ENCODE assay signal across 8 cellular contexts in genomic region chr10:52232561-52233350, GRCh38.
A peak's percentile ranks its signal among the peaks of the same experiment; 100 is the strongest.
DNase-seq lines count a peak whose midpoint lies in the region; ATAC-seq and TF ChIP-seq lines count a peak whose summit lies in the region.

No MANE protein-coding gene starts in this region.

- no peak overlapping the region for H3K27ac Mint-ChIP-seq in CD4-positive, alpha-beta T cell
- H3K27ac Mint-ChIP-seq in brain = peak overlapping the region in 1 of 5 experiments; percentile 8
- H3K27ac Mint-ChIP-seq in naive thymus-derived CD4-positive, alpha-beta T cell = peak overlapping the region in 3 of 9 donors; percentile 41 to 72 (median 62)

- H3K9me3 ChIP-seq in CD4-positive, alpha-beta T cell (ENCODE audit: control insufficient read depth, low read length) = peaks cover 3% of the 10 kb centered on the region
- H3K9me3 ChIP-seq in naive thymus-derived CD4-positive, alpha-beta T cell (ENCODE audit: control insufficient read depth in 2 of 3, low read length in 3 of 3) = no peaks in the 10 kb centered on the region

- H3K27me3 Mint-ChIP-seq in CD4-positive, alpha-beta T cell = peaks cover 13% of the 10 kb centered on the region
- H3K27me3 Mint-ChIP-seq in brain = peaks cover 5% of the 10 kb centered on the region
- H3K27me3 Mint-ChIP-seq in naive thymus-derived CD4-positive, alpha-beta T cell = peaks cover 0 to 19% (median 10%) of the 10 kb centered on the region in 5 donors

- DNase-seq in CD4-positive, alpha-beta T cell = no peak
- no peak for DNase-seq in naive thymus-derived CD4-positive, alpha-beta T cell
- no peak for DNase-seq in activated gamma-delta T cell (lab: John Stamatoyannopoulos, UW)
- DNase-seq in erythroblast (lab: John Stamatoyannopoulos, UW) = no peak
- no peak for DNase-seq in cerebellar cortex (ENCODE audit: low spot score)

- H3K36me3 ChIP-seq in naive thymus-derived CD4-positive, alpha-beta T cell (ENCODE audit: control insufficient read depth in 2 of 3, insufficient read depth in 3 of 3, low read length in 3 of 3) = no peaks in the 10 kb centered on the region

- CTCF ChIA-PET in CD4-positive, alpha-beta T cell (lab: Charles Lee) = no interaction called here
- CTCF ChIA-PET in naive thymus-derived CD4-positive, alpha-beta T cell (lab: Charles Lee) = no interaction called here

- H3K4me1 Mint-ChIP-seq in CD4-positive, alpha-beta T cell (ENCODE audit: low read depth) = peaks cover 5% of the 10 kb centered on the region
- H3K4me1 Mint-ChIP-seq in brain = peaks cover 10% of the 10 kb centered on the region
- peaks cover 0 to 9% (median 6%) of the 10 kb centered on the region in 7 donors for H3K4me1 Mint-ChIP-seq in naive thymus-derived CD4-positive, alpha-beta T cell

- no peaks in the 10 kb centered on the region for H3K9me3 Mint-ChIP-seq in CD4-positive, alpha-beta T cell
- H3K9me3 Mint-ChIP-seq in brain = peaks cover 0 to 4% (median 0%) of the 10 kb centered on the region in 5 experiments
- peaks cover 0 to 7% (median 0%) of the 10 kb centered on the region in 11 donors for H3K9me3 Mint-ChIP-seq in naive thymus-derived CD4-positive, alpha-beta T cell

- no peak for TF ChIP-seq CTCF in CD4-positive, alpha-beta T cell (IDR thresholded peaks at IDR 0.05)
- no peak for TF ChIP-seq CTCF in brain (conservative IDR thresholded peaks at IDR 0.05)

- H3K36me3 Mint-ChIP-seq in CD4-positive, alpha-beta T cell (ENCODE audit: low read depth) = no peaks in the 10 kb centered on the region
- no peaks in the 10 kb centered on the region for H3K36me3 Mint-ChIP-seq in brain
- no peaks in the 10 kb centered on the region for H3K36me3 Mint-ChIP-seq in naive thymus-derived CD4-positive, alpha-beta T cell

- POLR2A ChIA-PET in CD4-positive, alpha-beta T cell (lab: Charles Lee) = no interaction called here
- POLR2A ChIA-PET in naive thymus-derived CD4-positive, alpha-beta T cell (lab: Charles Lee) = no interaction called here

- no peaks in the 10 kb centered on the region for H3K4me1 ChIP-seq in naive thymus-derived CD4-positive, alpha-beta T cell (ENCODE audit: control insufficient read depth in 2 of 2, insufficient read depth in 2 of 2, low read length in 2 of 2)

- intact Hi-C loops in CD4-positive, alpha-beta T cell (cut with DNase I, micrococcal nuclease) = no loop called here
- intact Hi-C loops in naive thymus-derived CD4-positive, alpha-beta T cell (cut with micrococcal nuclease) = no loop called here

- H3K27ac ChIP-seq in CD4-positive, alpha-beta T cell (ENCODE audit: low read depth, low read length) = no peak overlapping the region
- no peak overlapping the region for H3K27ac ChIP-seq in naive thymus-derived CD4-positive, alpha-beta T cell (ENCODE audit: low read depth, low read length)

- no peaks in the 10 kb centered on the region for H3K27me3 ChIP-seq in CD4-positive, alpha-beta T cell (ENCODE audit: control insufficient read depth, insufficient read depth, low read length)
- H3K27me3 ChIP-seq in naive thymus-derived CD4-positive, alpha-beta T cell (ENCODE audit: control insufficient read depth in 2 of 2, insufficient read depth in 2 of 2, low read length in 2 of 2) = no peaks in the 10 kb centered on the region

- H3K4me3 ChIP-seq in naive thymus-derived CD4-positive, alpha-beta T cell (ENCODE audit: low read length) = no peak overlapping the region

- no peak for TF ChIP-seq POLR2A in erythroblast (IDR thresholded peaks at IDR 0.05; ENCODE audit: low read length)

- ATAC-seq in CD4-positive, alpha-beta T cell (ENCODE audit: poor library complexity) = no peak
- ATAC-seq in GM21360 (IDR thresholded peaks at IDR 0.05; ENCODE audit: unreplicated experiment) = peak; percentile 99
- ATAC-seq in HG03521 (IDR thresholded peaks at IDR 0.05; ENCODE audit: unreplicated experiment) = peak; percentile 86
- ATAC-seq in naive thymus-derived CD4-positive, alpha-beta T cell = peak; percentile 56

- H3K4me3 Mint-ChIP-seq in CD4-positive, alpha-beta T cell = peak overlapping the region; percentile 67
- H3K4me3 Mint-ChIP-seq in brain = peak overlapping the region; percentile 72 to 84 (median 76)
- H3K4me3 Mint-ChIP-seq in naive thymus-derived CD4-positive, alpha-beta T cell = peak overlapping the region; percentile 8 to 63 (median 50)
